17 cellular contexts compared by ENCODE assay signal in the genomic region with DNA sequence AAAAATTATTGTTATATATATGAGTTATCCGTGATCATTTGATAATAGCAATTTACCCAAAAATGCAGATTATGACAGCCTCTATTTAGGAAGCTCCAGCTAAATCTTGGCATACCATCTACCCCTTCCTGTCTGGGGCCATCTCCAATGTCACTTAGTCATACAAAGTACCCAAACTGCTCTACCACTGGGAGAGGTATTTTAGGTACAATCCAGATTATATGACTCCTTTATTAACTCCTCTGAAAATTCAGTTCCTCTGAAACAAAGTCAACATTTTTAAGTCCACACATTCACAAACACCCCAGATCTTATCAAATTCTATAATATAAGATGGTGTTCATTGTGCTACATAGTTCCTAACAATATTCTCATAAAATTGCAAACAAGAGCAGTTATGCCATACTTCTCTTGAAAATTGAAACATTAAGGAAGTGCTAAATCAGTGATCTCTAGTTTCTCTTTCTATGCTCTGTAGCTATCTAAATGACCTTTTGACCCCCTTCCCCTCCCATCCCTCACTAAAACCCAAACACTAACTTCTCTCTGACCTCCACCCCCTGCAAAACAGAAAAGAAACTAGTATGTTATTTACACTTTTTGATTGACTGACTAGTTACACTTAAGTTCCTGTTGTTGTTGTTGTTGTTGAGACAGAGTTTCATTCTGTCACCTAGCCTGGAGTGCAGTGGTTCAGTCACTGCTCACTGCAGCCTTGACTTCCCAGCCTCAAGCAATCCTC. TPM values are rescaled to one million over a fixed set of nuclear protein-coding genes. Genes with fewer than 3 reads are reported as not detected.
DNase-seq lines count a peak whose midpoint lies in the region; ATAC-seq, FAIRE-seq and TF ChIP-seq lines count a peak whose summit lies in the region.
"Had no signal": no experiment of that assay in that cellular context is flagged by ENCODE, and none has a peak within 500 bp of the region (broad histone marks: within the 10 kb centered on the region; RNA-seq: fewer than 3 reads in every experiment).

No MANE protein-coding gene starts in this region.

- POLR2A ChIA-PET in GM12878 (lab: Charles Lee), result interaction anchor here (1.0 kb wide), 1 partner anchor 13 kb away, joined by 3 read pairs; no protein-coding TSS in a partner anchor

- RAD21 ChIA-PET in GM12878 (lab: Charles Lee; ENCODE audit: unreplicated experiment), result no interaction called here

- 0 out of 2 replicates have a peak overlapping the region, but pooled peaks have one; percentile 35 for H3K4me2 ChIP-seq in GM12878 (ENCODE audit: control insufficient read depth, insufficient read depth)

- SMC1A ChIA-PET in GM12878 (lab: Charles Lee; ENCODE audit: uncharacterized antibody, unreplicated experiment), result interaction anchor here (1.5 to 6.5 kb wide), 2 partner anchors 14 to 29 kb away, joined by 3 to 110 read pairs; a partner anchor contains a TSS

- TF ChIP-seq POLR2A in NB4 (IDR thresholded peaks at IDR 0.05; ENCODE audit: extremely low read depth, insufficient read length) (no peak), GM12878 (IDR thresholded peaks at IDR 0.05; ENCODE audit: low read depth, low read length) (no peak)

- intact Hi-C loops in GM12878 (cut with micrococcal nuclease; ENCODE audit: unreplicated experiment), result no loop called here

- TF ChIP-seq EP300 in GM12878 (IDR thresholded peaks at IDR 0.05; ENCODE audit: borderline replicate concordance in 1 of 2, control insufficient read depth in 1 of 2, low read depth in 2 of 2, low read length in 2 of 2), result no peak

- FAIRE-seq in GM12878 (lab: Jason Lieb, UNC), result no peak
- FAIRE-seq: bronchial epithelial cell had no signal

- no peak overlapping the region for H3K4me3 ChIP-seq in GM12865 (ENCODE audit: low read depth, low read length)
- no peak overlapping the region for H3K4me3 ChIP-seq in NB4 (ENCODE audit: low read depth, low read length)
- H3K4me3 ChIP-seq in GM12878, result no peak overlapping the region
- H3K4me3 ChIP-seq in coronary artery, result no peak overlapping the region
- H3K4me3 ChIP-seq: MG63 had no signal

- no peaks in the 10 kb centered on the region for H4K20me1 ChIP-seq in GM12878 (ENCODE audit: control insufficient read depth, insufficient read depth)

- no peak overlapping the region for H3K27ac ChIP-seq in GM12878 (ENCODE audit: control insufficient read depth, insufficient read depth)
- H3K27ac ChIP-seq in coronary artery, result no peak overlapping the region

- DNase-seq in GM12865 (ENCODE audit: low read depth) (peak; percentile 43), GM20000 (ENCODE audit: low spot score) (peak; percentile 40), NB4 (ENCODE audit: low read depth) (peak; percentile 41), GM12878 (ENCODE audit: low read depth, low spot score) (no peak), middle frontal gyrus (ENCODE audit: extremely low spot score, low spot score) (no peak), AG08396 (ENCODE audit: low spot score) (no peak), coronary artery (ENCODE audit: low spot score) (no peak), mesenteric fat pad (ENCODE audit: low spot score) (no peak)
- DNase-seq: activated CD4-positive, CD25-positive, alpha-beta regulatory T cell; activated CD8-positive, alpha-beta memory T cell treated with anti-CD3 and anti-CD28 coated beads for 24 hours; MG63; naive thymus-derived CD8-positive, alpha-beta T cell; NCI-H2081; NCI-H524; T-cell had no signal

- H2AFZ ChIP-seq in GM12878 (ENCODE audit: control insufficient read depth, low read depth, low read length), result no peak overlapping the region

- 90% methylated on average over 1 of the region's 1 CpG for WGBS in GM12878 (ENCODE audit: insufficient coverage, insufficient replicate concordance, low lambda C conversion rate, missing lambda C conversion rate)

- TF ChIP-seq CTCF in GM12865 (IDR thresholded peaks at IDR 0.05; ENCODE audit: insufficient read depth, low read depth, low read length, missing control alignments) (no peak), GM20000 (IDR thresholded peaks at IDR 0.05; ENCODE audit: extremely low read depth, missing control alignments) (no peak), NB4 (IDR thresholded peaks at IDR 0.05; ENCODE audit: low read depth, low read length) (no peak), GM12878 (IDR thresholded peaks at IDR 0.05 in 2 of 3, conservative IDR thresholded peaks at IDR 0.05 in 1 of 3; ENCODE audit: control insufficient read depth in 2 of 3, extremely low read depth in 1 of 3, insufficient read depth in 1 of 3, low read depth in 3 of 3, low read length in 3 of 3) (no peak), coronary artery (IDR thresholded peaks at IDR 0.05) (no peak)

- BruUV-seq in GM12878 (replicated peaks; lab: Mats Ljungman, UMichigan), result no TSS peak

- CTCF ChIA-PET in GM12878 (lab: Yijun Ruan, JAX), result no interaction called here

- no peak for TF ChIP-seq RAD21 in GM12878 (IDR thresholded peaks at IDR 0.05; ENCODE audit: insufficient read depth, low read depth, low read length)

- H3K27me3 ChIP-seq in GM12878 (replicated peaks in 1 of 2; ENCODE audit: control insufficient read depth in 2 of 2, insufficient read depth in 2 of 2, low read length in 1 of 2), result no peaks in the 10 kb centered on the region
- H3K27me3 ChIP-seq: MG63 had no signal

- H3K79me2 ChIP-seq in GM12878 (ENCODE audit: control insufficient read depth, insufficient read depth, low read length), result no peaks in the 10 kb centered on the region

- H3K4me1 ChIP-seq in GM12878 (ENCODE audit: control insufficient read depth, insufficient read depth, low read length), result no peaks in the 10 kb centered on the region

- ATAC-seq in GM12878, result peak; percentile 64
- ATAC-seq: esophagus mucosa; naive thymus-derived CD8-positive, alpha-beta T cell; T-cell had no signal

- H3K36me3 ChIP-seq in GM12878 (ENCODE audit: control insufficient read depth in 2 of 2, insufficient read depth in 2 of 2, low read length in 1 of 2), result no peaks in the 10 kb centered on the region
- H3K36me3 ChIP-seq: MG63 had no signal

- no peak overlapping the region for H3K9ac ChIP-seq in GM12878 (ENCODE audit: control insufficient read depth, insufficient read depth, low read length)

- H3K9me3 ChIP-seq in GM12878 (replicated peaks; ENCODE audit: control insufficient read depth, insufficient read depth, low read length), result no peaks in the 10 kb centered on the region
- H3K9me3 ChIP-seq: MG63 had no signal

- in situ Hi-C loops in GM12878 (cut with MboI), result no loop called here

RNA-seq across cellular contexts. Expression of a gene that starts 16.4 kb away (rescaled TPM):
- total RNA-seq in GM12878 (2013; cell fraction: nucleolus; rRNA removed), result not detected in 2 replicates
- total RNA-seq in GM12878 (2014; rRNA removed) (0.17 TPM in 1 of 2 replicates, not detected in the other), GM12878 (2014; rRNA removed; fragmentation: Illumina TruSeq; extraction: Trizol) (not detected in 2 replicates), GM12878 (2021) (0.23 TPM in 1 of 2 replicates, not detected in the other), mesenteric fat pad (1.3 TPM)
- polyA plus RNA-seq in GM12878 (2011; ENCODE audit: low read depth), result not detected
- polyA plus RNA-seq in GM12878 (2011; rRNA removed) (1.7 and 1.9 TPM in 2 replicates), GM12878 (2014; fragmentation: Illumina TruSeq; extraction: Trizol) (0.18 and 0.33 TPM in 2 replicates), GM12878 (2014; fragmentation: Nextera tagmentation; extraction: Ambion mirVana) (under 1 TPM in 1 of 2 experiments, not detected in 1; 0.10 TPM), GM12878 (2014; rRNA removed) (0.06 and 0.28 TPM in 2 replicates), GM12878 (2016; fragmentation: Nextera tagmentation; extraction: Ambion mirVana) (under 1 TPM in 1 of 2 experiments, not detected in 1; 0.29 TPM)
- 1.6 and 1.7 TPM in 2 replicates for polyA plus RNA-seq in GM12878 (2011; cell fraction: cytosol; rRNA removed)
- 2.5 and 3.7 TPM in 2 replicates for polyA plus RNA-seq in GM12878 (2011; cell fraction: nucleus; rRNA removed)
- 0.18 and 0.22 TPM in 2 replicates for polyA plus RNA-seq in GM12878 (2012)
- polyA minus RNA-seq in GM12878 (2011; rRNA and poly(A)+ RNA removed), result 0.95 and 1.3 TPM in 2 replicates
- polyA minus RNA-seq in GM12878 (2011; cell fraction: cytosol; rRNA and poly(A)+ RNA removed), result 0.42 and 0.53 TPM in 2 replicates
- polyA minus RNA-seq in GM12878 (2011; cell fraction: nucleus; rRNA and poly(A)+ RNA removed), result 2.2 and 2.7 TPM in 2 replicates

RNA-seq across cellular contexts. Expression of a gene that starts 23.1 kb away (rescaled TPM):
- total RNA-seq in GM12878 (2013; cell fraction: nucleolus; rRNA removed), result not detected in 2 replicates
- total RNA-seq in GM12878 (2014; rRNA removed) (not detected in 2 replicates), GM12878 (2014; rRNA removed; fragmentation: Illumina TruSeq; extraction: Trizol) (not detected in 2 replicates), GM12878 (2021) (not detected in 2 replicates), mesenteric fat pad (1.2 TPM)
- not detected for polyA plus RNA-seq in GM12878 (2011; ENCODE audit: low read depth)
- polyA plus RNA-seq in GM12878 (2011; rRNA removed) (not detected in 2 replicates), GM12878 (2014; fragmentation: Illumina TruSeq; extraction: Trizol) (not detected in 2 replicates), GM12878 (2014; fragmentation: Nextera tagmentation; extraction: Ambion mirVana) (not detected), GM12878 (2014; rRNA removed) (not detected in 2 replicates), GM12878 (2016; fragmentation: Nextera tagmentation; extraction: Ambion mirVana) (not detected)
- polyA plus RNA-seq in GM12878 (2011; cell fraction: cytosol; rRNA removed), result 0.03 TPM in 1 of 2 replicates, not detected in the other
- polyA plus RNA-seq in GM12878 (2011; cell fraction: nucleus; rRNA removed), result not detected in 2 replicates
- 0.07 TPM in 1 of 2 replicates, not detected in the other for polyA plus RNA-seq in GM12878 (2012)
- polyA minus RNA-seq in GM12878 (2011; rRNA and poly(A)+ RNA removed), result not detected in 2 replicates
- polyA minus RNA-seq in GM12878 (2011; cell fraction: cytosol; rRNA and poly(A)+ RNA removed), result not detected in 2 replicates
- not detected in 2 replicates for polyA minus RNA-seq in GM12878 (2011; cell fraction: nucleus; rRNA and poly(A)+ RNA removed)
- total RNA-seq: bronchial epithelial cell; naive thymus-derived CD8-positive, alpha-beta T cell; T-cell had no signal
- polyA plus RNA-seq: naive thymus-derived CD8-positive, alpha-beta T cell had no signal

RNA-seq across cellular contexts. Expression of a gene that starts 51.2 kb away (rescaled TPM):
- 0.21 TPM in 1 of 2 replicates, not detected in the other for total RNA-seq in GM12878 (2013; cell fraction: nucleolus; rRNA removed)
- total RNA-seq in GM12878 (2014; rRNA removed), result not detected in 2 replicates
- total RNA-seq in GM12878 (2014; rRNA removed; fragmentation: Illumina TruSeq; extraction: Trizol), result not detected in 2 replicates
- not detected in 2 replicates for total RNA-seq in GM12878 (2021)
- polyA plus RNA-seq in GM12878 (2011; ENCODE audit: low read depth), result not detected
- polyA plus RNA-seq in GM12878 (2011; rRNA removed), result 0.07 and 0.26 TPM in 2 replicates
- polyA plus RNA-seq in GM12878 (2011; cell fraction: cytosol; rRNA removed), result 0.06 TPM in 1 of 2 replicates, not detected in the other
- polyA plus RNA-seq in GM12878 (2011; cell fraction: nucleus; rRNA removed), result 0.75 and 0.79 TPM in 2 replicates
- not detected in 2 replicates for polyA plus RNA-seq in GM12878 (2012)
- not detected in 2 replicates for polyA plus RNA-seq in GM12878 (2014; fragmentation: Illumina TruSeq; extraction: Trizol)
- polyA plus RNA-seq in GM12878 (2014; fragmentation: Nextera tagmentation; extraction: Ambion mirVana), result not detected
- polyA plus RNA-seq in GM12878 (2014; rRNA removed), result not detected in 2 replicates
- not detected for polyA plus RNA-seq in GM12878 (2016; fragmentation: Nextera tagmentation; extraction: Ambion mirVana)
- not detected in 2 replicates for polyA minus RNA-seq in GM12878 (2011; rRNA and poly(A)+ RNA removed)
- polyA minus RNA-seq in GM12878 (2011; cell fraction: cytosol; rRNA and poly(A)+ RNA removed), result not detected in 2 replicates
- not detected in 2 replicates for polyA minus RNA-seq in GM12878 (2011; cell fraction: nucleus; rRNA and poly(A)+ RNA removed)
- total RNA-seq in mesenteric fat pad, result 4.0 TPM
- total RNA-seq: bronchial epithelial cell had no signal

Comparison
In these comparisons a context has a peak if more than half of its experiments do, and no peak if none do; other contexts are left out.
1. DNase-seq: peak in GM12865 (single experiment), GM20000 (single experiment) and NB4 (single experiment); none in GM12878 (single experiment), middle frontal gyrus (single experiment), AG08396 (single experiment), coronary artery (single experiment) and mesenteric fat pad (single experiment).